Comparison of ENCODE assay signal across 9 cellular contexts in genomic region chr20:56439784-56440291, GRCh38. TPM values are rescaled to one million over a fixed set of nuclear protein-coding genes. Genes with fewer than 3 reads are reported as not detected.
DNase-seq lines count a peak whose midpoint lies in the region; ATAC-seq and TF ChIP-seq lines count a peak whose summit lies in the region.
"Had no signal": no experiment of that assay in that cellular context is flagged by ENCODE, and none has a peak within 500 bp of the region (broad histone marks: within the 10 kb centered on the region; RNA-seq: fewer than 3 reads in every experiment).

No MANE protein-coding gene starts in this region.

- peak; percentile 95 for DNase-seq in AG09309 (ENCODE audit: low read depth)
- peak; percentile 31 to 35 for DNase-seq in Kasumi-1 (lab: John Stamatoyannopoulos, UW)
- peak; percentile 37 for DNase-seq in mammary epithelial cell
- DNase-seq in mesothelial cell of epicardium (ENCODE audit: low spot score in 2 of 2, unreplicated experiment in 2 of 2): peak in 1 of 2 experiments; percentile 41
- DNase-seq in T-helper 9 cell: no peak
- DNase-seq: activated CD4-positive, CD25-positive, alpha-beta regulatory T cell had no signal

- intact Hi-C loops in mammary epithelial cell (cut with micrococcal nuclease): no loop called here

- H3K27ac ChIP-seq in mammary epithelial cell (ENCODE audit: insufficient read depth, low read depth, low read length): no peak overlapping the region

- H3K9me3 ChIP-seq in mammary epithelial cell (replicated peaks; ENCODE audit: insufficient read depth, low read length): no peaks in the 10 kb centered on the region

- peaks cover 3% of the 10 kb centered on the region for H3K27me3 Mint-ChIP-seq in mesothelial cell of epicardium (ENCODE audit: low read depth)

- dilution Hi-C loops in mammary epithelial cell (cut with HindIII; ENCODE audit: low sequenced_read_pairs): no loop called here

- no peaks in the 10 kb centered on the region for H3K79me2 ChIP-seq in mammary epithelial cell (ENCODE audit: insufficient read depth, low read length)

- ATAC-seq in HG03135 (IDR thresholded peaks at IDR 0.05; ENCODE audit: unreplicated experiment) (no peak), GM21723 (IDR thresholded peaks at IDR 0.05; ENCODE audit: unreplicated experiment) (no peak), GM21367 (IDR thresholded peaks at IDR 0.05; ENCODE audit: unreplicated experiment) (no peak)

- WGBS in mammary epithelial cell (ENCODE audit: low coverage, missing lambda C conversion rate): 13% methylated on average over 5 of the region's 5 CpGs

- H3K9ac ChIP-seq in mammary epithelial cell (ENCODE audit: insufficient read depth, low read length): no peak overlapping the region

- no peak overlapping the region for H3K4me2 ChIP-seq in mammary epithelial cell (ENCODE audit: insufficient read depth, low read depth, low read length)

- no TSS peak for BruUV-seq in mammary epithelial cell (replicated peaks; lab: Mats Ljungman, UMichigan)

- peak overlapping the region; percentile 64 for H2AFZ ChIP-seq in mammary epithelial cell (ENCODE audit: low read depth, low read length)

- H3K4me1 Mint-ChIP-seq in mesothelial cell of epicardium: peaks cover 18% of the 10 kb centered on the region

- no peaks in the 10 kb centered on the region for H4K20me1 ChIP-seq in mammary epithelial cell (ENCODE audit: insufficient read depth, low read length)

- no peak for TF ChIP-seq CTCF in AG09309 (IDR thresholded peaks at IDR 0.05; ENCODE audit: control insufficient read depth, insufficient read depth, low read depth, low read length, missing control alignments)
- no peak for TF ChIP-seq CTCF in mammary epithelial cell (conservative IDR thresholded peaks at IDR 0.05 in 1 of 2, IDR thresholded peaks at IDR 0.05 in 1 of 2; ENCODE audit: extremely low read depth in 1 of 2, insufficient read depth in 1 of 2, low read depth in 1 of 2, low read length in 2 of 2)
- TF ChIP-seq CTCF in mesothelial cell of epicardium (IDR thresholded peaks at IDR 0.05; ENCODE audit: unreplicated experiment): no peak

- no peak overlapping the region for H3K4me3 Mint-ChIP-seq in mesothelial cell of epicardium

- H3K9me3 Mint-ChIP-seq in mesothelial cell of epicardium: no peaks in the 10 kb centered on the region

- H3K27ac Mint-ChIP-seq in mesothelial cell of epicardium: peak overlapping the region; percentile 65

- H3K27me3 ChIP-seq in mammary epithelial cell (ENCODE audit: insufficient read depth, low read length): no peaks in the 10 kb centered on the region

- H3K36me3 Mint-ChIP-seq in mesothelial cell of epicardium: no peaks in the 10 kb centered on the region

- no peaks in the 10 kb centered on the region for H3K4me1 ChIP-seq in mammary epithelial cell (ENCODE audit: insufficient read depth, low read length)

- CTCF ChIA-PET in mammary epithelial cell (lab: Charles Lee; ENCODE audit: low non-redundant PET): no interaction called here

- no peaks in the 10 kb centered on the region for H3K36me3 ChIP-seq in mammary epithelial cell (ENCODE audit: insufficient read depth, low read length)

- H3K4me3 ChIP-seq in AG09309 (ENCODE audit: control insufficient read depth, low read depth, low read length): no peak overlapping the region
- no peak overlapping the region for H3K4me3 ChIP-seq in mammary epithelial cell (replicated peaks in 1 of 3; ENCODE audit: insufficient read depth in 1 of 3, low read depth in 2 of 3, low read length in 3 of 3)

- in situ Hi-C loops in mammary epithelial cell (cut with MboI; ENCODE audit: low sequenced_read_pairs in 2 of 2): no loop called here

RNA-seq across cellular contexts. Expression of gene CASS4, which starts 27.8 kb away (rescaled TPM):
- total RNA-seq in mammary epithelial cell (under 1 TPM in 1 of 2 donors, not detected in 1; under 0.01 TPM), mesothelial cell of epicardium (0.67 to 0.78 TPM (median 0.72 TPM) in 3 replicates)
- polyA plus RNA-seq in mammary epithelial cell: not detected
- not detected for polyA minus RNA-seq in mammary epithelial cell

RNA-seq across cellular contexts. Expression of gene RTF2, which starts 28.6 kb away (rescaled TPM):
- 10 to 100 TPM; 46.2 to 66.2 TPM for total RNA-seq in mammary epithelial cell
- polyA plus RNA-seq in mammary epithelial cell: 57.0 TPM
- polyA minus RNA-seq in mammary epithelial cell: 29.8 TPM
- 59.5 to 63.2 TPM (median 61.9 TPM) in 3 replicates for total RNA-seq in mesothelial cell of epicardium

RNA-seq across cellular contexts. Expression of gene CSTF1, which starts 47.4 kb away (rescaled TPM):
- total RNA-seq in mammary epithelial cell (10 to 100 TPM; 33.4 to 35.0 TPM), mesothelial cell of epicardium (36.8 to 43.5 TPM (median 40.9 TPM) in 3 replicates)
- polyA plus RNA-seq in mammary epithelial cell: 47.6 TPM
- 170 TPM for polyA minus RNA-seq in mammary epithelial cell

RNA-seq across cellular contexts. Expression of gene AURKA, which starts 47.8 kb away (rescaled TPM):
- total RNA-seq in mammary epithelial cell (10 to 100 TPM in 1 of 2 donors, 1 to 10 TPM in 1; 6.0 to 44.3 TPM), mesothelial cell of epicardium (13.2 to 14.7 TPM (median 14.4 TPM) in 3 replicates)
- 59.3 TPM for polyA plus RNA-seq in mammary epithelial cell
- polyA minus RNA-seq in mammary epithelial cell: 44.4 TPM
